20 cellular contexts compared by ENCODE assay signal in the genomic region with DNA sequence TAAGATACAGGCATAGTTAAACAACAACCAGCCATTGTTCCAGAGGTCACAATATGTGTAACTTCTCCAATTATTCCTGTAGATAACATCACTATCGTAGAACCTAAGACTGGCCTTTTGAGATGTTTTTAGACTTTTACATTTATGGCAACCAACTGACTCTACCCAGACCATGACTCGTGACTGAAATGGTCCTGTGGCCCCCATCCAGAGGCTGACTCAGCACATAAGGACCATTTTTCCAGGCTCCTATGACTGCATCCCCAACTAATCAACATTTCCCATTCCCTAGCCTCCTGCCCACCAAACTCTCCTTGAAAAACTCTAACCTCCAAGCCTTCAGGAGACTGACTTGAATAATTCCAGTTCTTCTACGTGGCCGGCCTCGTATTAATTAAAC. TPM values are rescaled to one million over a fixed set of nuclear protein-coding genes. Genes with fewer than 3 reads are reported as not detected.
"Had no signal": no experiment of that assay in that cellular context is flagged by ENCODE, and none has a peak within 500 bp of the region (broad histone marks: within the 10 kb centered on the region; RNA-seq: fewer than 3 reads in every experiment).

No MANE protein-coding gene starts in this region.

- H3K27ac ChIP-seq: coronary artery, esophagus muscularis mucosa, foreskin keratinocyte, lower lobe of right lung, upper lobe of right lung had no signal

- H3K36me3 ChIP-seq: esophagus muscularis mucosa, lower lobe of right lung, upper lobe of right lung had no signal

- ATAC-seq: foreskin keratinocyte; left lobe of liver; lower lobe of right lung; naive thymus-derived CD4-positive, alpha-beta T cell; T-cell; upper lobe of right lung had no signal

- DNase-seq: activated B cell treated with CpG ODN at 0.5 μM for 24 hours; activated CD4-positive, alpha-beta T cell treated with anti-CD3 and anti-CD28 coated beads for 4 hours; activated CD4-positive, alpha-beta T cell treated with anti-CD3 and anti-CD28 coated beads, Interleukin-2, amount 50 U/mL, for 48 hours; activated CD8-positive, alpha-beta memory T cell treated with anti-CD3 and anti-CD28 coated beads, Interleukin-2, amount 50 U/mL, for 48 hours; activated naive CD4-positive, alpha-beta T cell treated with anti-CD3 and anti-CD28 coated beads, Interleukin-2, amount 10 ng/mL, durations not matched to agents 7 days and 5 days; activated T-cell treated with anti-CD3 and anti-CD28 coated beads, Interleukin-2, amount 50 U/mL, for 48 hours; cerebellar nuclear complex; foreskin keratinocyte; kidney; lower lobe of right lung; mesendoderm; naive thymus-derived CD4-positive, alpha-beta T cell; stimulated activated CD4-positive, alpha-beta T cell treated with anti-CD3 and anti-CD28 coated beads, Interleukin-4, amount 100 ng/mL, for 24 hours; stimulated activated naive CD4-positive, alpha-beta T cell treated with Interleukin-2 at 50 U/mL for 16 hours; T-cell; upper lobe of right lung had no signal

- H3K4me3 Mint-ChIP-seq: activated B cell treated with CpG ODN at 0.5 μM for 24 hours; activated naive CD4-positive, alpha-beta T cell treated with anti-CD3 and anti-CD28 coated beads, Interleukin-2, amount 10 ng/mL, durations not matched to agents 7 days and 5 days; naive thymus-derived CD4-positive, alpha-beta T cell; T-cell had no signal

- H3K27me3 Mint-ChIP-seq: progenitor cell of endocrine pancreas had no signal

- H3K27me3 ChIP-seq: esophagus muscularis mucosa, foreskin keratinocyte, upper lobe of right lung had no signal

- H3K9me3 Mint-ChIP-seq: activated B cell treated with CpG ODN at 0.5 μM for 24 hours; activated naive CD4-positive, alpha-beta T cell treated with anti-CD3 and anti-CD28 coated beads, Interleukin-2, amount 10 ng/mL, durations not matched to agents 7 days and 5 days; T-cell had no signal

- H3K9me3 ChIP-seq: esophagus muscularis mucosa, lower lobe of right lung, upper lobe of right lung had no signal

- H3K4me3 ChIP-seq: coronary artery, esophagus muscularis mucosa, lower lobe of right lung, upper lobe of right lung had no signal

- H3K27ac Mint-ChIP-seq: activated B cell treated with CpG ODN at 0.5 μM for 24 hours; activated naive CD4-positive, alpha-beta T cell treated with anti-CD3 and anti-CD28 coated beads, Interleukin-2, amount 10 ng/mL, durations not matched to agents 7 days and 5 days; naive thymus-derived CD4-positive, alpha-beta T cell; progenitor cell of endocrine pancreas; T-cell had no signal

- FAIRE-seq: kidney had no signal

- H3K36me3 Mint-ChIP-seq: activated naive CD4-positive, alpha-beta T cell treated with anti-CD3 and anti-CD28 coated beads, Interleukin-2, amount 10 ng/mL, durations not matched to agents 7 days and 5 days; naive thymus-derived CD4-positive, alpha-beta T cell; T-cell had no signal

- H3K4me1 ChIP-seq: lower lobe of right lung, upper lobe of right lung had no signal

RNA-seq across cellular contexts. Expression of gene NID2, which starts 52.6 kb away (rescaled TPM):
- total RNA-seq: activated B cell treated with CpG ODN at 0.5 μM for 24 hours had no signal
